ENCODE assay signal across 18 cellular contexts in the genomic region with DNA sequence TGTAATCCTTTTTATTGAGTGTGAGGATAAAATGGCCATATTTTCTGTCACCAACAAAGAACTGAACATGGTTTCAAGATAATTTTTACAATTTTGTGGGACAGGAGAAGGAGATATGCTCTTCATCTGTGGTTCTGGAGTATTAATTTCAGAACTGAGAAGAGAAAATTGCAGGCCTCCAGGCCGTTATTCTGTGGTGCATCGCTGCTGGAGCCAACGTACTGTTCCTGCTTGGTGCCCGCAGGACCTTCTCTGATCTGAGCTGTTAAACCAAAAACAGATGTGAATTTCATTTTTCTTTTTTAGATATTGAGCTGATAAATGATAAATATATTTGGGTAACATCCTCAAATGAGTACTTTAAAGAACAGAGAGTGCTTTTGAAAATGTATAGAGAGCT.
A peak's percentile ranks its signal among the peaks of the same experiment; 100 is the strongest.
DNase-seq lines count a peak whose midpoint lies in the region; ATAC-seq and TF ChIP-seq lines count a peak whose summit lies in the region.
"Had no signal": no experiment of that assay in that cellular context is flagged by ENCODE, and none has a peak within 500 bp of the region (broad histone marks: within the 10 kb centered on the region; RNA-seq: fewer than 3 reads in every experiment).

No MANE protein-coding gene starts in this region.

- H3K9me3 ChIP-seq in naive thymus-derived CD4-positive, alpha-beta T cell (ENCODE audit: control insufficient read depth in 2 of 3, low read length in 3 of 3): no peaks in the 10 kb centered on the region
- H3K9me3 ChIP-seq in heart left ventricle: peaks cover 0 to 16% (median 7%) of the 10 kb centered on the region in 12 donors
- H3K9me3 ChIP-seq: lower lobe of right lung had no signal

- H3K27me3 Mint-ChIP-seq in activated CD4-positive, alpha-beta T cell treated with anti-CD3 and anti-CD28 coated beads for 36 hours: no peaks in the 10 kb centered on the region
- no peaks in the 10 kb centered on the region for H3K27me3 Mint-ChIP-seq in activated B cell treated with CpG ODN at 0.5 μM for 24 hours
- H3K27me3 Mint-ChIP-seq in naive thymus-derived CD4-positive, alpha-beta T cell: no peaks in the 10 kb centered on the region

- CTCF ChIA-PET in activated CD4-positive, alpha-beta T cell treated with anti-CD3 and anti-CD28 coated beads for 36 hours (lab: Charles Lee): interaction anchor here (0.6 to 13.7 kb wide), 39 partner anchors 9 to 275 kb away, joined by 3 to 214 read pairs (median 6); a partner anchor contains a TSS
- CTCF ChIA-PET in activated B cell treated with CpG ODN at 0.5 μM for 24 hours (lab: Charles Lee): interaction anchor here (0.7 to 9.9 kb wide), 37 partner anchors 11 to 276 kb away, joined by 3 to 104 read pairs (median 5); a partner anchor contains a TSS
- CTCF ChIA-PET in naive thymus-derived CD4-positive, alpha-beta T cell (lab: Charles Lee): interaction anchor here (0.6 to 15.2 kb wide), 37 partner anchors 8 to 226 kb away, joined by 3 to 210 read pairs (median 4); a partner anchor contains a TSS

- 87 to 92% (median 88%) methylated on average over 4 of the region's 4 CpGs for WGBS in heart left ventricle, 4 donors

- no peak for TF ChIP-seq POLR2A in heart left ventricle (IDR thresholded peaks at IDR 0.05)

- TF ChIP-seq CTCF in activated B cell treated with CpG ODN at 0.5 μM for 24 hours (IDR thresholded peaks at IDR 0.05) (no peak), heart left ventricle (IDR thresholded peaks at IDR 0.05) (no peak)

- intact Hi-C loops in activated CD4-positive, alpha-beta T cell treated with anti-CD3 and anti-CD28 coated beads for 36 hours (cut with DNase I, micrococcal nuclease): loop anchor here (2.0 to 5.0 kb wide), 3 partner anchors 36 to 276 kb away; a partner anchor contains a TSS
- intact Hi-C loops in activated B cell treated with CpG ODN at 0.5 μM for 24 hours (cut with micrococcal nuclease): loop anchor here (2.0 kb wide), 2 partner anchors 36 to 52 kb away; no protein-coding TSS in a partner anchor
- intact Hi-C loops in naive thymus-derived CD4-positive, alpha-beta T cell (cut with micrococcal nuclease): loop anchor here (1.0 to 2.0 kb wide), 5 partner anchors 35 to 276 kb away; a partner anchor contains a TSS
- intact Hi-C loops in heart left ventricle (cut with DNase I): no loop called here

- H3K4me3 Mint-ChIP-seq in activated CD4-positive, alpha-beta T cell treated with anti-CD3 and anti-CD28 coated beads for 36 hours: peak overlapping the region; percentile 41
- no peak overlapping the region for H3K4me3 Mint-ChIP-seq in activated B cell treated with CpG ODN at 0.5 μM for 24 hours
- peak overlapping the region; percentile 51 to 89 (median 66) for H3K4me3 Mint-ChIP-seq in naive thymus-derived CD4-positive, alpha-beta T cell

- H3K4me1 Mint-ChIP-seq in activated CD4-positive, alpha-beta T cell treated with anti-CD3 and anti-CD28 coated beads for 36 hours: peaks cover 96% of the 10 kb centered on the region
- peaks cover 93% of the 10 kb centered on the region for H3K4me1 Mint-ChIP-seq in activated B cell treated with CpG ODN at 0.5 μM for 24 hours
- H3K4me1 Mint-ChIP-seq in naive thymus-derived CD4-positive, alpha-beta T cell: peaks cover 65 to 99% (median 95%) of the 10 kb centered on the region in 7 donors

- peaks cover 86% of the 10 kb centered on the region for H3K36me3 Mint-ChIP-seq in activated CD4-positive, alpha-beta T cell treated with anti-CD3 and anti-CD28 coated beads for 36 hours (ENCODE audit: low read depth)
- H3K36me3 Mint-ChIP-seq in activated B cell treated with CpG ODN at 0.5 μM for 24 hours (ENCODE audit: low read depth): peaks cover 92% of the 10 kb centered on the region
- H3K36me3 Mint-ChIP-seq in naive thymus-derived CD4-positive, alpha-beta T cell: peaks cover 11 to 69% (median 51%) of the 10 kb centered on the region in 5 donors

- H3K9me3 Mint-ChIP-seq in activated CD4-positive, alpha-beta T cell treated with anti-CD3 and anti-CD28 coated beads for 36 hours (ENCODE audit: low read depth): no peaks in the 10 kb centered on the region
- H3K9me3 Mint-ChIP-seq in activated B cell treated with CpG ODN at 0.5 μM for 24 hours: no peaks in the 10 kb centered on the region
- no peaks in the 10 kb centered on the region for H3K9me3 Mint-ChIP-seq in naive thymus-derived CD4-positive, alpha-beta T cell

- no peaks in the 10 kb centered on the region for H3K27me3 ChIP-seq in naive thymus-derived CD4-positive, alpha-beta T cell (ENCODE audit: control insufficient read depth in 2 of 2, insufficient read depth in 2 of 2, low read length in 2 of 2)
- peaks cover 0 to 11% (median 0%) of the 10 kb centered on the region in 9 donors for H3K27me3 ChIP-seq in heart left ventricle
- H3K27me3 ChIP-seq: brain microvascular endothelial cell had no signal

- POLR2A ChIA-PET in activated CD4-positive, alpha-beta T cell treated with anti-CD3 and anti-CD28 coated beads for 36 hours (lab: Charles Lee): interaction anchor here (0.5 to 3.7 kb wide), 18 partner anchors 10 to 171 kb away, joined by 3 to 86 read pairs (median 10); no protein-coding TSS in a partner anchor
- POLR2A ChIA-PET in activated B cell treated with CpG ODN at 0.5 μM for 24 hours (lab: Charles Lee): interaction anchor here (0.7 to 6.7 kb wide), 15 partner anchors 10 to 223 kb away, joined by 3 to 88 read pairs (median 6); a partner anchor contains a TSS
- POLR2A ChIA-PET in naive thymus-derived CD4-positive, alpha-beta T cell (lab: Charles Lee): interaction anchor here (1.2 to 43.0 kb wide), 10 partner anchors 9 to 223 kb away, joined by 3 to 2368 read pairs (median 8); a partner anchor contains a TSS

- H3K4me1 ChIP-seq in naive thymus-derived CD4-positive, alpha-beta T cell (ENCODE audit: control insufficient read depth in 2 of 2, insufficient read depth in 2 of 2, low read length in 2 of 2): peaks cover 87 to 94% of the 10 kb centered on the region in 2 donors
- H3K4me1 ChIP-seq in heart left ventricle: peaks cover 0 to 21% (median 0%) of the 10 kb centered on the region in 12 donors
- H3K4me1 ChIP-seq: lower lobe of right lung had no signal

- peaks cover 20 to 49% (median 27%) of the 10 kb centered on the region in 3 experiments for H3K36me3 ChIP-seq in naive thymus-derived CD4-positive, alpha-beta T cell (ENCODE audit: control insufficient read depth in 2 of 3, insufficient read depth in 3 of 3, low read length in 3 of 3)
- peaks cover 0 to 44% (median 0%) of the 10 kb centered on the region in 9 donors for H3K36me3 ChIP-seq in heart left ventricle
- H3K36me3 ChIP-seq: brain microvascular endothelial cell, lower lobe of right lung had no signal

- no peak for DNase-seq in activated CD4-positive, alpha-beta T cell treated with anti-CD3 and anti-CD28 coated beads for 36 hours
- DNase-seq in activated CD4-positive, alpha-beta T cell treated with anti-CD3 and anti-CD28 coated beads for 48 hours: no peak
- no peak for DNase-seq in activated B cell treated with CpG ODN at 0.5 μM for 24 hours
- DNase-seq in naive thymus-derived CD4-positive, alpha-beta T cell: no peak
- no peak for DNase-seq in heart left ventricle
- DNase-seq: brain microvascular endothelial cell; effector CD4-positive, alpha-beta T cell; GDM1; lower lobe of right lung; MV-4-11; stimulated activated CD4-positive, alpha-beta T cell treated with anti-CD3 and anti-CD28 coated beads, Interleukin-4, amount 100 ng/mL, for 4 hours; stimulated activated naive CD4-positive, alpha-beta T cell had no signal

- H3K27ac Mint-ChIP-seq in activated CD4-positive, alpha-beta T cell treated with anti-CD3 and anti-CD28 coated beads for 36 hours: peak overlapping the region; percentile 88
- peak overlapping the region; percentile 74 for H3K27ac Mint-ChIP-seq in activated B cell treated with CpG ODN at 0.5 μM for 24 hours
- peak overlapping the region in 6 of 9 donors; percentile 80 to 100 (median 96) for H3K27ac Mint-ChIP-seq in naive thymus-derived CD4-positive, alpha-beta T cell

- peak overlapping the region; percentile 94 for H3K27ac ChIP-seq in naive thymus-derived CD4-positive, alpha-beta T cell (ENCODE audit: low read depth, low read length)
- H3K27ac ChIP-seq in heart left ventricle: peak overlapping the region in 1 of 12 donors; percentile 39
- H3K27ac ChIP-seq: 22Rv1, brain microvascular endothelial cell, lower lobe of right lung had no signal

- peak overlapping the region; percentile 15 for H3K4me3 ChIP-seq in naive thymus-derived CD4-positive, alpha-beta T cell (ENCODE audit: low read length)
- H3K4me3 ChIP-seq in heart left ventricle: no peak overlapping the region
- H3K4me3 ChIP-seq: lower lobe of right lung had no signal

- no peak for ATAC-seq in activated CD4-positive, alpha-beta T cell treated with anti-CD3 and anti-CD28 coated beads for 36 hours
- ATAC-seq in GM21723 (IDR thresholded peaks at IDR 0.05; ENCODE audit: unreplicated experiment) (peak; percentile 46), activated B cell treated with CpG ODN at 0.5 μM for 24 hours (ENCODE audit: low read depth) (no peak), heart left ventricle (no peak), HG03439 (IDR thresholded peaks at IDR 0.05; ENCODE audit: unreplicated experiment) (no peak), GM21367 (IDR thresholded peaks at IDR 0.05; ENCODE audit: unreplicated experiment) (no peak)
- ATAC-seq in naive thymus-derived CD4-positive, alpha-beta T cell: no peak
- ATAC-seq: HepG2, lower lobe of right lung, sciatic nerve had no signal

Comparison
In these comparisons a context has a peak if more than half of its experiments do, and no peak if none do; other contexts are left out.
1. intact Hi-C loops: an anchor here in activated CD4-positive, alpha-beta T cell treated with anti-CD3 and anti-CD28 coated beads for 36 hours (2.0 to 5.0 kb wide), activated B cell treated with CpG ODN at 0.5 μM for 24 hours (2.0 kb wide) and naive thymus-derived CD4-positive, alpha-beta T cell (1.0 to 2.0 kb wide); none called in heart left ventricle.